ENCODE assay signal across 27 cellular contexts in genomic region chr3:70094197-70094596, GRCh38.
"Had no signal": no experiment of that assay in that cellular context is flagged by ENCODE, and none has a peak within 500 bp of the region (broad histone marks: within the 10 kb centered on the region; RNA-seq: fewer than 3 reads in every experiment).

No MANE protein-coding gene starts in this region.

- H3K4me2 ChIP-seq: hepatocyte had no signal

- H3K27ac Mint-ChIP-seq: dendritic cell treated with granulocyte-macrophage colony-stimulating factor and Interleukin-4, amounts not matched to agents 40 ng/mL and 50 ng/mL, for 4 days; endodermal cell; memory B cell; naive thymus-derived CD4-positive, alpha-beta T cell; nephron; stimulated activated naive B cell treated with anti-CD40 and anti-IgM and Interleukin-4, amounts not matched to agents 10 μg/mL and 1 μg/mL and 100 μg/mL, for 72 hours; stimulated activated naive CD8-positive, alpha-beta T cell treated with anti-CD3 and anti-CD28 coated beads, Interleukin-15, Interleukin-2, amounts not matched to agents 100 ng/mL and 50 ng/mL, for 24 hours had no signal

- H3K9me3 ChIP-seq: colonic mucosa, gastrocnemius medialis, heart left ventricle, prostate gland, spleen, thoracic aorta, tibial nerve, upper lobe of left lung had no signal

- H3K4me3 Mint-ChIP-seq: dendritic cell treated with granulocyte-macrophage colony-stimulating factor and Interleukin-4, amounts not matched to agents 40 ng/mL and 50 ng/mL, for 4 days; endodermal cell; memory B cell; naive thymus-derived CD4-positive, alpha-beta T cell; nephron; stimulated activated naive B cell treated with anti-CD40 and anti-IgM and Interleukin-4, amounts not matched to agents 10 μg/mL and 1 μg/mL and 100 μg/mL, for 72 hours; stimulated activated naive CD8-positive, alpha-beta T cell treated with anti-CD3 and anti-CD28 coated beads, Interleukin-15, Interleukin-2, amounts not matched to agents 100 ng/mL and 50 ng/mL, for 24 hours had no signal

- DNase-seq: colonic mucosa; effector CD8-positive, alpha-beta T cell; endodermal cell; foreskin fibroblast; gastrocnemius medialis; heart left ventricle; kidney; naive thymus-derived CD4-positive, alpha-beta T cell; nucleus accumbens; right cardiac atrium; spleen; stimulated activated naive B cell treated with anti-CD40 and anti-IgM and Interleukin-4, amounts not matched to agents 10 μg/mL and 1 μg/mL and 100 μg/mL, for 72 hours; upper lobe of left lung had no signal

- H3K36me3 Mint-ChIP-seq: memory B cell; naive thymus-derived CD4-positive, alpha-beta T cell had no signal

- H3K4me1 Mint-ChIP-seq: naive thymus-derived CD4-positive, alpha-beta T cell; nephron had no signal

- H3K27me3 ChIP-seq: colonic mucosa, gastrocnemius medialis, hepatocyte, spleen, tibial nerve, upper lobe of left lung had no signal

- H3K4me1 ChIP-seq: colonic mucosa, gastrocnemius medialis, heart left ventricle, prostate gland, spleen, tibial nerve, upper lobe of left lung had no signal

- H3K79me2 ChIP-seq: hepatocyte had no signal

- H3K27ac ChIP-seq: colonic mucosa, epithelial cell of prostate, gastrocnemius medialis, heart left ventricle, hepatocyte, prostate gland, skin epidermis, spleen, thoracic aorta, tibial nerve, upper lobe of left lung had no signal

- FAIRE-seq: kidney, urothelium cell line had no signal

- H3K9me3 Mint-ChIP-seq: dendritic cell treated with granulocyte-macrophage colony-stimulating factor and Interleukin-4, amounts not matched to agents 40 ng/mL and 50 ng/mL, for 4 days; endodermal cell; memory B cell; nephron; stimulated activated naive B cell treated with anti-CD40 and anti-IgM and Interleukin-4, amounts not matched to agents 10 μg/mL and 1 μg/mL and 100 μg/mL, for 72 hours; stimulated activated naive CD8-positive, alpha-beta T cell treated with anti-CD3 and anti-CD28 coated beads, Interleukin-15, Interleukin-2, amounts not matched to agents 100 ng/mL and 50 ng/mL, for 24 hours had no signal

- H3K27me3 Mint-ChIP-seq: dendritic cell treated with granulocyte-macrophage colony-stimulating factor and Interleukin-4, amounts not matched to agents 40 ng/mL and 50 ng/mL, for 4 days; stimulated activated naive CD8-positive, alpha-beta T cell treated with anti-CD3 and anti-CD28 coated beads, Interleukin-15, Interleukin-2, amounts not matched to agents 100 ng/mL and 50 ng/mL, for 24 hours had no signal

- H3K36me3 ChIP-seq: colonic mucosa, gastrocnemius medialis, heart left ventricle, prostate gland, spleen, thoracic aorta, tibial nerve, upper lobe of left lung had no signal

- H3K4me3 ChIP-seq: colonic mucosa, gastrocnemius medialis, heart left ventricle, hepatocyte, lung, prostate gland, skin epidermis, spleen, thoracic aorta, tibial nerve, upper lobe of left lung had no signal

- ATAC-seq: esophagus mucosa; gastrocnemius medialis; heart left ventricle; left lobe of liver; naive thymus-derived CD4-positive, alpha-beta T cell; right cardiac atrium had no signal

- H2AFZ ChIP-seq: hepatocyte had no signal
